ENCODE assay signal across 1 cellular context in genomic region chr12:54386781-54387467, GRCh38.
A peak's percentile ranks its signal among the peaks of the same experiment; 100 is the strongest.
TF ChIP-seq lines count a peak whose summit lies in the region.

No MANE protein-coding gene starts in this region.

TF ChIP-seq in K562, 482 proteins besides CTCF, POLR2A, EP300 and RAD21 (continues in another document):
- peak; percentile 76 for TF ChIP-seq GATAD2A (IDR thresholded peaks at IDR 0.05)
- TF ChIP-seq ZNF695 (CRISPR knock-in tag; IDR thresholded peaks at IDR 0.05): no peak
- TF ChIP-seq ZNF197 (CRISPR knock-in tag; IDR thresholded peaks at IDR 0.05; ENCODE audit: low read depth): no peak
- no peak for TF ChIP-seq ILF3 (IDR thresholded peaks at IDR 0.05; ENCODE audit: borderline replicate concordance)
- TF ChIP-seq SNAPC5 (CRISPR knock-in tag; IDR thresholded peaks at IDR 0.05): no peak
- no peak for TF ChIP-seq ZNF586 (CRISPR knock-in tag; conservative IDR thresholded peaks at IDR 0.05)
- no peak for TF ChIP-seq RBM17 (IDR thresholded peaks at IDR 0.05; ENCODE audit: borderline replicate concordance, low read depth, low read length)
- TF ChIP-seq SLC30A9 (CRISPR knock-in tag; IDR thresholded peaks at IDR 0.05): no peak
- TF ChIP-seq ZNF274 (IDR thresholded peaks at IDR 0.05; ENCODE audit: borderline replicate concordance, low read depth, low read length): no peak
- no peak for TF ChIP-seq HNRNPUL1 (IDR thresholded peaks at IDR 0.05; ENCODE audit: low read length)
- TF ChIP-seq FOSL1 (tag; conservative IDR thresholded peaks at IDR 0.05): peak; percentile 73
- no peak for TF ChIP-seq HES1 (IDR thresholded peaks at IDR 0.05; ENCODE audit: low read depth)
- TF ChIP-seq ZEB2 (IDR thresholded peaks at IDR 0.05): peak; percentile 36; the same call in 1 of the 2 replicates
- TF ChIP-seq KDM1A (IDR thresholded peaks at IDR 0.05): peak; percentile 52 to 56; a peak in 3 of 4 replicates
- TF ChIP-seq NFE2 (IDR thresholded peaks at IDR 0.05; ENCODE audit: low read depth): no peak
- TF ChIP-seq RCOR1 (IDR thresholded peaks at IDR 0.05; ENCODE audit: borderline replicate concordance in 1 of 2, low read depth in 2 of 2, low read length in 2 of 2): 0 out of 4 replicates have a peak, but pooled peaks of 1 of the 2 experiments have one; percentile 36
- TF ChIP-seq NFXL1 (CRISPR knock-in tag; IDR thresholded peaks at IDR 0.05): no peak
- no peak for TF ChIP-seq CHD7 (IDR thresholded peaks at IDR 0.05; ENCODE audit: low read depth, low read length)
- TF ChIP-seq ZNF224 (CRISPR knock-in tag; IDR thresholded peaks at IDR 0.05): no peak
- TF ChIP-seq POLR2AphosphoS5 (IDR thresholded peaks at IDR 0.05; ENCODE audit: control insufficient read depth, insufficient read depth, low read depth, low read length): peak; percentile 17; the same call in 1 of the 2 replicates
- peak; percentile 63 for TF ChIP-seq ZNF592 (IDR thresholded peaks at IDR 0.05)
- no peak for TF ChIP-seq ZNF282 (CRISPR knock-in tag; IDR thresholded peaks at IDR 0.05)
- 0 out of 2 replicates have a peak, but pooled peaks have one; percentile 31 for TF ChIP-seq NBN (IDR thresholded peaks at IDR 0.05; ENCODE audit: low read depth)
- TF ChIP-seq MAX (CRISPR knock-in tag; IDR thresholded peaks at IDR 0.05): no peak
- TF ChIP-seq ESRRB (CRISPR knock-in tag; IDR thresholded peaks at IDR 0.05; ENCODE audit: borderline replicate concordance): no peak
- TF ChIP-seq HOMEZ (CRISPR knock-in tag; IDR thresholded peaks at IDR 0.05): no peak
- no peak for TF ChIP-seq TAF9B (IDR thresholded peaks at IDR 0.05; ENCODE audit: partially characterized antibody)
- TF ChIP-seq ELF1 (tag; IDR thresholded peaks at IDR 0.05): 0 out of 2 replicates have a peak, but pooled peaks have one; percentile 11
- TF ChIP-seq SIN3A (IDR thresholded peaks at IDR 0.05; ENCODE audit: borderline replicate concordance in 2 of 2, control insufficient read depth in 1 of 2, low read depth in 2 of 2, low read length in 2 of 2): no peak
- TF ChIP-seq CBFA2T3 (IDR thresholded peaks at IDR 0.05): 0 out of 2 replicates have a peak, but pooled peaks have one; percentile 34
- TF ChIP-seq TFAP4 (CRISPR knock-in tag; IDR thresholded peaks at IDR 0.05; ENCODE audit: borderline replicate concordance): no peak
- no peak for TF ChIP-seq ZNF785 (CRISPR knock-in tag; IDR thresholded peaks at IDR 0.05)
- TF ChIP-seq ZC3H8 (IDR thresholded peaks at IDR 0.05): no peak
- TF ChIP-seq ZNF668 (CRISPR knock-in tag; IDR thresholded peaks at IDR 0.05): no peak
- 0 out of 2 replicates have a peak, but pooled peaks have one; percentile 44 for TF ChIP-seq SMARCE1 (IDR thresholded peaks at IDR 0.05)
- no peak for TF ChIP-seq RBM39 (optimal IDR thresholded peaks at IDR 0.05; ENCODE audit: low read depth, low read length)
- TF ChIP-seq EGR1 (conservative IDR thresholded peaks at IDR 0.05): peak; percentile 43
- TF ChIP-seq ILK (tag; IDR thresholded peaks at IDR 0.05; ENCODE audit: borderline replicate concordance, low read depth): no peak
- TF ChIP-seq ZNF780A (CRISPR knock-in tag; IDR thresholded peaks at IDR 0.05): no peak
- no peak for TF ChIP-seq CGGBP1 (CRISPR knock-in tag; IDR thresholded peaks at IDR 0.05)
- TF ChIP-seq CHD4 (IDR thresholded peaks at IDR 0.05; ENCODE audit: insufficient read depth, insufficient replicate concordance, low read depth, low read length, poor library complexity, severe bottlenecking): no peak
- TF ChIP-seq SETDB1 (IDR thresholded peaks at IDR 0.05; ENCODE audit: low read length): no peak
- TF ChIP-seq ZNF639 (CRISPR knock-in tag; conservative IDR thresholded peaks at IDR 0.05 in 1 of 2, IDR thresholded peaks at IDR 0.05 in 1 of 2): 0 out of 4 replicates have a peak, but pooled peaks of 1 of the 2 experiments have one; percentile 14
- no peak for TF ChIP-seq ETS2 (tag; IDR thresholded peaks at IDR 0.05; ENCODE audit: borderline replicate concordance, poor library complexity, severe bottlenecking)
- TF ChIP-seq COPS2 (conservative IDR thresholded peaks at IDR 0.05): no peak
- no peak for TF ChIP-seq ZNF354B (CRISPR knock-in tag; IDR thresholded peaks at IDR 0.05)
